16 cellular contexts compared by ENCODE assay signal in the genomic region with DNA sequence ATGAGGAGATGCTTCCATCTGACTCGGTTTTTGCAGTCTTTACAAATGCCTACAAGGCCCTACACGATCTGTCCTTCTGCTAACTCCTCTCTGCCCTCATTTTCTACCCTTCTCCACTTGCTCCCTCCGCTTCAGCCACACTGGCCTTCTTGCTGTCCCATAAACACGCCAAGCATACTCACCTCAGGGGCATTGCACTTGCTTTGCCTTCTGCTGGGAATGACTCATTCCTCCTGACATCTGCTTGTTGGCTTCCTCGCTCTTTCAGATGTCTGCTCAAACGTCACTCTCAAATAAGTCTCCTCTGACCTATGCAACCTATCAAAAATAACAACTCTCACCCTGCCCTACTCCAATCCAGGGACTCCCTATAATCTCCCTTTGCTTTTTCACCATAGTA. TPM values are rescaled to one million over a fixed set of nuclear protein-coding genes. Genes with fewer than 3 reads are reported as not detected.
DNase-seq lines count a peak whose midpoint lies in the region; ATAC-seq, FAIRE-seq and TF ChIP-seq lines count a peak whose summit lies in the region.
"Had no signal": no experiment of that assay in that cellular context is flagged by ENCODE, and none has a peak within 500 bp of the region (broad histone marks: within the 10 kb centered on the region; RNA-seq: fewer than 3 reads in every experiment).

No MANE protein-coding gene starts in this region.

- dilution Hi-C loops in IMR-90 (cut with HindIII; ENCODE audit: low sequenced_read_pairs, unreplicated experiment), result no loop called here

- no peak overlapping the region for H2BK15ac ChIP-seq in IMR-90 (ENCODE audit: low read depth, low read length)
- no peak overlapping the region for H2BK15ac ChIP-seq in mesenchymal stem cell (ENCODE audit: low read depth, poor library complexity, severe bottlenecking)

- H2AFZ ChIP-seq in IMR-90 (replicated peaks; ENCODE audit: low read length, poor library complexity), result no peak overlapping the region
- H2AFZ ChIP-seq in mesenchymal stem cell (ENCODE audit: low read depth, low read length), result no peak overlapping the region
- no peak overlapping the region for H2AFZ ChIP-seq in smooth muscle cell (ENCODE audit: low read depth)
- H2AFZ ChIP-seq: hepatocyte had no signal

- no peak overlapping the region for H2AK5ac ChIP-seq in IMR-90 (ENCODE audit: low read depth, low read length)
- no peak overlapping the region for H2AK5ac ChIP-seq in mesenchymal stem cell (ENCODE audit: low read length, severe bottlenecking)

- TF ChIP-seq RAD21 in IMR-90 (IDR thresholded peaks at IDR 0.05; ENCODE audit: low read length), result no peak

- 87% methylated on average over 5 of the region's 6 CpGs; no CpG with 5 or more reads in 1 of the 2 experiments for WGBS in IMR-90 (ENCODE audit: extremely low coverage in 2 of 2, insufficient read length in 1 of 2), 2 experiments
- WGBS in mesenchymal stem cell, result 75% methylated on average over 6 of the region's 6 CpGs
- 72% methylated on average over 6 of the region's 6 CpGs for WGBS in smooth muscle cell (ENCODE audit: low lambda C conversion rate)

- H3K79me2 ChIP-seq in smooth muscle cell (ENCODE audit: low read depth), result no peaks in the 10 kb centered on the region
- H3K79me2 ChIP-seq: hepatocyte had no signal

- H3K4me3 ChIP-seq in IMR-90 (ENCODE audit: insufficient read depth, low read depth, low read length) (no peak overlapping the region), bronchial epithelial cell (ENCODE audit: low read depth, low read length) (no peak overlapping the region), mesenchymal stem cell (ENCODE audit: insufficient read depth in 1 of 2, low read depth in 1 of 2, low read length in 2 of 2) (no peak overlapping the region), smooth muscle cell (no peak overlapping the region), tibial artery (no peak overlapping the region)
- H3K4me3 ChIP-seq: hepatocyte, prostate gland, SK-N-MC, thoracic aorta had no signal

- no peak overlapping the region for H3K23ac ChIP-seq in IMR-90 (ENCODE audit: low read depth, low read length)
- peak overlapping the region in 1 of 2 experiments; percentile 40 for H3K23ac ChIP-seq in mesenchymal stem cell (ENCODE audit: low read length in 2 of 2)

- H2BK5ac ChIP-seq in IMR-90 (ENCODE audit: low read depth, low read length, poor library complexity, severe bottlenecking), result no peak overlapping the region
- no peak overlapping the region for H2BK5ac ChIP-seq in mesenchymal stem cell (ENCODE audit: low read depth, low read length, poor library complexity, severe bottlenecking)

- peak; percentile 40; the same call in 1 of the 2 replicates for ATAC-seq in IMR-90 (ENCODE audit: low read depth)
- ATAC-seq: activated CD8-positive, alpha-beta T cell treated with anti-CD3 and anti-CD28 coated beads, Interleukin-2, amount 10 ng/mL, durations not matched to agents 7 days and 5 days had no signal

- DNase-seq in EH (ENCODE audit: low read depth), result peak; percentile 35
- peak; percentile 68 for DNase-seq in IMR-90
- peak; percentile 23 for DNase-seq in bronchial epithelial cell (ENCODE audit: low read depth)
- DNase-seq in mesenchymal stem cell, result peak; percentile 36
- no peak for DNase-seq in smooth muscle cell (lab: John Stamatoyannopoulos, UW; ENCODE audit: unreplicated experiment)
- no peak for DNase-seq in tibial artery
- DNase-seq in GDM1 (lab: John Stamatoyannopoulos, UW), result no peak
- DNase-seq in NCI-H2227 treated with DMSO at 0.1 percent for 48 hours (lab: John Stamatoyannopoulos, UW), result no peak
- DNase-seq: activated CD8-positive, alpha-beta T cell treated with anti-CD3 and anti-CD28 coated beads, Interleukin-2, amount 10 ng/mL, durations not matched to agents 7 days and 5 days; activated effector memory CD4-positive, alpha-beta T cell treated with anti-CD3 and anti-CD28 coated beads, Interleukin-2, amount 50 U/mL, for 16 hours; NCI-H1092 had no signal

- H4K91ac ChIP-seq in IMR-90 (ENCODE audit: insufficient read depth, low read depth, low read length), result no peak overlapping the region
- no peak overlapping the region for H4K91ac ChIP-seq in mesenchymal stem cell (ENCODE audit: low read length)

- H2BK120ac ChIP-seq in IMR-90 (ENCODE audit: low read depth, low read length) (no peak overlapping the region), mesenchymal stem cell (ENCODE audit: low read depth, low read length) (no peak overlapping the region)

- CTCF ChIA-PET in IMR-90 (lab: Yijun Ruan, JAX), result no interaction called here

- in situ Hi-C loops in IMR-90 (cut with MboI; ENCODE audit: low sequenced_read_pairs), result no loop called here

- POLR2A ChIA-PET in IMR-90 (lab: Charles Lee; ENCODE audit: unreplicated experiment), result no interaction called here

- H2AK9ac ChIP-seq in IMR-90 (replicated peaks; ENCODE audit: low read depth, low read length, poor library complexity), result no peak overlapping the region

- H3K36me3 ChIP-seq in IMR-90 (ENCODE audit: control insufficient read depth, insufficient read depth, low read length) (peaks cover 2% of the 10 kb centered on the region; the same call in 1 of the 2 replicates), bronchial epithelial cell (ENCODE audit: control insufficient read depth, insufficient read depth, low read length) (no peaks in the 10 kb centered on the region), mesenchymal stem cell (ENCODE audit: control insufficient read depth in 1 of 2, insufficient read depth in 2 of 2, low read depth in 1 of 2, low read length in 2 of 2) (no peaks in the 10 kb centered on the region), smooth muscle cell (ENCODE audit: low read depth) (no peaks in the 10 kb centered on the region), tibial artery (no peaks in the 10 kb centered on the region)
- H3K36me3 ChIP-seq: prostate gland, thoracic aorta had no signal

- H3K4me1 ChIP-seq in IMR-90 (ENCODE audit: control insufficient read depth, insufficient read depth, low read length), result no peaks in the 10 kb centered on the region
- H3K4me1 ChIP-seq in mesenchymal stem cell (ENCODE audit: control insufficient read depth, insufficient read depth, low read depth, low read length), result peaks cover 2% of the 10 kb centered on the region
- H3K4me1 ChIP-seq in smooth muscle cell (ENCODE audit: low read depth), result no peaks in the 10 kb centered on the region
- no peaks in the 10 kb centered on the region for H3K4me1 ChIP-seq in tibial artery
- H3K4me1 ChIP-seq: prostate gland had no signal

- H4K8ac ChIP-seq in IMR-90 (ENCODE audit: low read depth in 2 of 2, low read length in 2 of 2), result no peak overlapping the region
- H4K8ac ChIP-seq in mesenchymal stem cell (ENCODE audit: low read length), result no peak overlapping the region

- H3K9ac ChIP-seq in IMR-90 (ENCODE audit: low read depth, low read length) (no peak overlapping the region), mesenchymal stem cell (ENCODE audit: low read length) (no peak overlapping the region), smooth muscle cell (ENCODE audit: low read depth) (no peak overlapping the region)

- H4K5ac ChIP-seq in IMR-90 (ENCODE audit: low read depth, low read length), result no peak overlapping the region

- TF ChIP-seq CTCF in IMR-90 (conservative IDR thresholded peaks at IDR 0.05; ENCODE audit: low read depth, low read length) (no peak), bronchial epithelial cell (IDR thresholded peaks at IDR 0.05; ENCODE audit: insufficient read depth, low read length, severe bottlenecking) (no peak), smooth muscle cell (IDR thresholded peaks at IDR 0.05; ENCODE audit: borderline replicate concordance, insufficient read depth, poor library complexity, severe bottlenecking) (no peak), tibial artery (IDR thresholded peaks at IDR 0.05) (no peak)

- H3K9me1 ChIP-seq in IMR-90 (ENCODE audit: insufficient read depth, low read length), result 0 out of 2 replicates have a peak, but pooled peaks cover 2% of the 10 kb centered on the region

- H2BK12ac ChIP-seq in mesenchymal stem cell (ENCODE audit: low read length in 2 of 2), result no peak overlapping the region

- no peaks in the 10 kb centered on the region for H3F3A ChIP-seq in smooth muscle cell (ENCODE audit: low read depth)

- H3K14ac ChIP-seq in IMR-90 (replicated peaks; ENCODE audit: low read depth, low read length) (no peak overlapping the region), mesenchymal stem cell (ENCODE audit: low read length in 2 of 2) (no peak overlapping the region)

- no peak overlapping the region for H2BK20ac ChIP-seq in IMR-90 (ENCODE audit: low read depth, low read length)

- FAIRE-seq in bronchial epithelial cell (lab: Jason Lieb, UNC), result no peak
- FAIRE-seq: G401.6 had no signal

- intact Hi-C loops in IMR-90 (cut with micrococcal nuclease), result no loop called here
- intact Hi-C loops in tibial artery (cut with DNase I; ENCODE audit: low total_unique reads), result no loop called here

- H3K4me2 ChIP-seq in IMR-90 (ENCODE audit: low read depth, low read length) (no peak overlapping the region), mesenchymal stem cell (ENCODE audit: low read length, poor library complexity, severe bottlenecking) (no peak overlapping the region), smooth muscle cell (no peak overlapping the region)
- H3K4me2 ChIP-seq: hepatocyte had no signal

- H3K4ac ChIP-seq in IMR-90 (ENCODE audit: low read depth, low read length) (no peak overlapping the region), mesenchymal stem cell (ENCODE audit: low read depth in 1 of 2, low read length in 2 of 2) (no peak overlapping the region)

- H3K18ac ChIP-seq in IMR-90 (ENCODE audit: low read depth, low read length), result no peak overlapping the region
- H3K18ac ChIP-seq in mesenchymal stem cell (ENCODE audit: low read depth in 1 of 2, low read length in 2 of 2), result no peak overlapping the region

- H3K27ac ChIP-seq in IMR-90 (ENCODE audit: insufficient read depth, low read length), result no peak overlapping the region
- no peak overlapping the region for H3K27ac ChIP-seq in mesenchymal stem cell (ENCODE audit: low read length, poor library complexity, severe bottlenecking)
- no peak overlapping the region for H3K27ac ChIP-seq in smooth muscle cell (ENCODE audit: low read depth)
- H3K27ac ChIP-seq in tibial artery, result no peak overlapping the region
- H3K27ac ChIP-seq: hepatocyte, prostate gland, SK-N-MC, thoracic aorta had no signal

- H4K20me1 ChIP-seq in IMR-90 (ENCODE audit: insufficient read depth, low read length) (no peaks in the 10 kb centered on the region), smooth muscle cell (ENCODE audit: low read depth) (no peaks in the 10 kb centered on the region)

- no peaks in the 10 kb centered on the region for H3K27me3 ChIP-seq in IMR-90 (ENCODE audit: control insufficient read depth, insufficient read depth, low read length)
- no peaks in the 10 kb centered on the region for H3K27me3 ChIP-seq in bronchial epithelial cell (ENCODE audit: control insufficient read depth, insufficient read depth, low read length)
- no peaks in the 10 kb centered on the region for H3K27me3 ChIP-seq in mesenchymal stem cell (ENCODE audit: control insufficient read depth in 1 of 2, insufficient read depth in 1 of 2, low read length in 2 of 2)
- H3K27me3 ChIP-seq in smooth muscle cell (ENCODE audit: low read depth), result no peaks in the 10 kb centered on the region
- H3K27me3 ChIP-seq in tibial artery, result no peaks in the 10 kb centered on the region
- H3K27me3 ChIP-seq: hepatocyte had no signal

- TF ChIP-seq POLR2A in IMR-90 (IDR thresholded peaks at IDR 0.05; ENCODE audit: low read depth, low read length), result no peak

- H3K79me1 ChIP-seq in IMR-90 (ENCODE audit: low read depth in 1 of 2, low read length in 2 of 2) (peaks cover 0 to 5% of the 10 kb centered on the region in 2 experiments; a peak in 1 of 4 replicates), mesenchymal stem cell (replicated peaks; ENCODE audit: low read length, poor library complexity, severe bottlenecking) (no peaks in the 10 kb centered on the region)

- H3K9me3 ChIP-seq in IMR-90 (ENCODE audit: control insufficient read depth, insufficient read depth, low read length) (no peaks in the 10 kb centered on the region), mesenchymal stem cell (ENCODE audit: control insufficient read depth, low read length) (no peaks in the 10 kb centered on the region), smooth muscle cell (replicated peaks; ENCODE audit: low read depth) (no peaks in the 10 kb centered on the region), tibial artery (no peaks in the 10 kb centered on the region)
- H3K9me3 ChIP-seq: prostate gland, thoracic aorta had no signal

- no peak overlapping the region for H3K56ac ChIP-seq in IMR-90 (ENCODE audit: extremely low read depth, insufficient read depth, low read length)

- no TSS peak for BruUV-seq in IMR-90 (replicated peaks; lab: Mats Ljungman, UMichigan)

RNA-seq across cellular contexts. Expression of gene CDC25C, which starts 28.2 kb away (rescaled TPM):
- 7.5 and 8.2 TPM in 2 replicates for total RNA-seq in IMR-90 (2012; rRNA removed)
- 6.9 and 7.3 TPM in 2 replicates for polyA plus RNA-seq in IMR-90 (2012; rRNA removed)
- 1.3 and 4.8 TPM in 2 replicates for polyA plus RNA-seq in IMR-90 (2012; cell fraction: cytosol; rRNA removed)
- polyA plus RNA-seq in IMR-90 (2012; cell fraction: nucleus; rRNA removed; ENCODE audit: low replicate concordance), result 1.7 and 3.6 TPM in 2 replicates
- total RNA-seq in bronchial epithelial cell, result 0.26 TPM in 2 replicates
- polyA plus RNA-seq in mesenchymal stem cell (2013, experiment 1 of 2), result 1.3 TPM
- polyA plus RNA-seq in mesenchymal stem cell (2013, experiment 2 of 2), result 1.3 TPM
- 2.6 and 4.3 TPM in 2 replicates for total RNA-seq in smooth muscle cell
- polyA plus RNA-seq in smooth muscle cell, result 1.7 and 3.0 TPM in 2 replicates
- total RNA-seq: thoracic aorta had no signal

RNA-seq across cellular contexts. Expression of gene GFRA3, which starts 28.9 kb away (rescaled TPM):
- total RNA-seq in IMR-90 (2012; rRNA removed) (not detected in 2 replicates), bronchial epithelial cell (not detected in 2 replicates), smooth muscle cell (0.36 TPM in 1 of 2 replicates, not detected in the other)
- polyA plus RNA-seq in IMR-90 (2012; rRNA removed) (not detected in 2 replicates), smooth muscle cell (0.09 and 2.7 TPM in 2 replicates)
- polyA plus RNA-seq in IMR-90 (2012; cell fraction: cytosol; rRNA removed), result not detected in 2 replicates
- 0.08 TPM in 1 of 2 replicates, not detected in the other for polyA plus RNA-seq in IMR-90 (2012; cell fraction: nucleus; rRNA removed; ENCODE audit: low replicate concordance)
- polyA plus RNA-seq in mesenchymal stem cell (2013, experiment 1 of 2), result not detected
- polyA plus RNA-seq in mesenchymal stem cell (2013, experiment 2 of 2), result not detected

RNA-seq across cellular contexts. Expression of gene FAM53C, which starts 34.7 kb away (rescaled TPM):
- total RNA-seq in IMR-90 (2012; rRNA removed) (21.5 and 23.1 TPM in 2 replicates), bronchial epithelial cell (10.3 and 17.7 TPM in 2 replicates), smooth muscle cell (34.8 and 48.1 TPM in 2 replicates)
- polyA plus RNA-seq in IMR-90 (2012; rRNA removed) (25.6 and 27.5 TPM in 2 replicates), smooth muscle cell (44.5 and 45.1 TPM in 2 replicates)
- 11.1 and 15.5 TPM in 2 replicates for polyA plus RNA-seq in IMR-90 (2012; cell fraction: cytosol; rRNA removed)
- polyA plus RNA-seq in IMR-90 (2012; cell fraction: nucleus; rRNA removed; ENCODE audit: low replicate concordance), result 28.5 and 38.9 TPM in 2 replicates
- polyA plus RNA-seq in mesenchymal stem cell (2013, experiment 1 of 2), result 30.0 TPM
- 28.7 TPM for polyA plus RNA-seq in mesenchymal stem cell (2013, experiment 2 of 2)

RNA-seq across cellular contexts. Expression of gene KDM3B, which starts 49.1 kb away (rescaled TPM):
- total RNA-seq in IMR-90 (2012; rRNA removed) (35.8 and 36.7 TPM in 2 replicates), bronchial epithelial cell (42.4 and 44.5 TPM in 2 replicates), smooth muscle cell (43.1 and 54.3 TPM in 2 replicates)
- polyA plus RNA-seq in IMR-90 (2012; rRNA removed) (17.1 and 19.4 TPM in 2 replicates), smooth muscle cell (16.5 and 17.9 TPM in 2 replicates)
- polyA plus RNA-seq in IMR-90 (2012; cell fraction: cytosol; rRNA removed), result 5.8 and 7.3 TPM in 2 replicates
- 8.0 and 37.0 TPM in 2 replicates for polyA plus RNA-seq in IMR-90 (2012; cell fraction: nucleus; rRNA removed; ENCODE audit: low replicate concordance)
- 18.3 TPM for polyA plus RNA-seq in mesenchymal stem cell (2013, experiment 1 of 2)
- polyA plus RNA-seq in mesenchymal stem cell (2013, experiment 2 of 2), result 17.1 TPM

Comparison
In these comparisons a context has a peak if more than half of its experiments do, and no peak if none do; other contexts are left out.
1. DNase-seq: peak in EH (single experiment), IMR-90 (single experiment), bronchial epithelial cell (single experiment) and mesenchymal stem cell (single experiment); none in smooth muscle cell (single experiment), tibial artery (0 of 2), GDM1 (single experiment) and NCI-H2227 treated with DMSO at 0.1 percent for 48 hours (single experiment).